28 cellular contexts compared by ENCODE assay signal in the genomic region with DNA sequence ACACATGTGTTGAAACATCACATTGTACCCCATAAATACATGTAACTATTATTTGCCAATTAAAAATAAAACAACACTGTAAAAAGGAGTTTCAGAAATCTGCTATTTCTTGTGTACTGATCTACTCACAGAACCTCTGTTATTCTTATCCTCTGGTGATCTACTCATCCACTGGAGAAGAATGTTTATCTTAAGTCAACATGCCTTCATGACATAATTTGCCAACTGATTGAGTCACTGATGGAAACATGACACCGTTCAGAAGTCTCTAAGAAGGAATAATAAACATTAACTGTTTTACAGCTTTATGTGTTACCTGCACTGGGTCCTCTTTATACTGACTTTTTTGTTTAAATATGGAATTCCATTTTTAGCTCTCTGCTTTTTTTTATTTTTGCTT.
DNase-seq lines count a peak whose midpoint lies in the region; ATAC-seq, FAIRE-seq and TF ChIP-seq lines count a peak whose summit lies in the region.
"Had no signal": no experiment of that assay in that cellular context is flagged by ENCODE, and none has a peak within 500 bp of the region (broad histone marks: within the 10 kb centered on the region; RNA-seq: fewer than 3 reads in every experiment).

No MANE protein-coding gene starts in this region.

- H3K4me1 ChIP-seq in astrocyte (ENCODE audit: insufficient read depth, low read length) (no peaks in the 10 kb centered on the region), mesenchymal stem cell (ENCODE audit: control insufficient read depth, insufficient read depth, low read depth, low read length) (no peaks in the 10 kb centered on the region)
- H3K4me1 ChIP-seq: BLaER1, body of pancreas, upper lobe of right lung had no signal

- H3K23ac ChIP-seq in mesenchymal stem cell (ENCODE audit: low read length in 2 of 2): no peak overlapping the region

- H3K27ac Mint-ChIP-seq in astrocyte (ENCODE audit: unreplicated experiment): no peak overlapping the region
- H3K27ac Mint-ChIP-seq: activated naive CD4-positive, alpha-beta T cell treated with anti-CD3 and anti-CD28 coated beads, Interleukin-2, amount 10 ng/mL, durations not matched to agents 7 days and 5 days; dendritic cell treated with granulocyte-macrophage colony-stimulating factor and Interleukin-4, amounts not matched to agents 40 ng/mL and 50 ng/mL, for 4 days had no signal

- no peak overlapping the region for H3K4ac ChIP-seq in mesenchymal stem cell (ENCODE audit: low read depth in 1 of 2, low read length in 2 of 2)

- no peak overlapping the region for H3K18ac ChIP-seq in mesenchymal stem cell (ENCODE audit: low read depth in 1 of 2, low read length in 2 of 2)

- H3K14ac ChIP-seq in mesenchymal stem cell (ENCODE audit: low read length in 2 of 2): no peak overlapping the region

- H3K4me3 Mint-ChIP-seq in astrocyte (ENCODE audit: unreplicated experiment): no peak overlapping the region
- H3K4me3 Mint-ChIP-seq: activated naive CD4-positive, alpha-beta T cell treated with anti-CD3 and anti-CD28 coated beads, Interleukin-2, amount 10 ng/mL, durations not matched to agents 7 days and 5 days; dendritic cell treated with granulocyte-macrophage colony-stimulating factor and Interleukin-4, amounts not matched to agents 40 ng/mL and 50 ng/mL, for 4 days had no signal

- H3K36me3 ChIP-seq in astrocyte (ENCODE audit: insufficient read depth, low read length) (no peaks in the 10 kb centered on the region), mesenchymal stem cell (ENCODE audit: control insufficient read depth in 1 of 2, insufficient read depth in 2 of 2, low read depth in 1 of 2, low read length in 2 of 2) (no peaks in the 10 kb centered on the region)
- H3K36me3 ChIP-seq: BLaER1, upper lobe of right lung had no signal

- H2BK15ac ChIP-seq in mesenchymal stem cell (ENCODE audit: low read depth, poor library complexity, severe bottlenecking): no peak overlapping the region

- H4K8ac ChIP-seq in mesenchymal stem cell (ENCODE audit: low read length): no peak overlapping the region

- DNase-seq in NCI-H1436 (lab: John Stamatoyannopoulos, UW) (peak; percentile 36), NCI-H1436 treated with DMSO at 0.1 percent for 48 hours (lab: John Stamatoyannopoulos, UW) (no peak), NCI-H146 treated with DMSO at 0.1 percent for 48 hours (lab: John Stamatoyannopoulos, UW; ENCODE audit: unreplicated experiment) (peak; percentile 60), astrocyte (ENCODE audit: low read depth) (no peak), kidney tubule cell (ENCODE audit: low spot score) (peak; percentile 53), mesenchymal stem cell (no peak), NCI-H128 (lab: John Stamatoyannopoulos, UW; ENCODE audit: unreplicated experiment) (no peak)
- DNase-seq: activated naive CD4-positive, alpha-beta T cell treated with anti-CD3 and anti-CD28 coated beads, Interleukin-2, amount 10 ng/mL, durations not matched to agents 7 days and 5 days; activated T-cell treated with anti-CD3 and anti-CD28 coated beads, Interleukin-2, amount 50 U/mL, for 48 hours; body of pancreas; GF-D8; GOT3; Karpas-422; mucosa of descending colon; NCI-H1694; NCI-H774; stimulated activated CD4-positive, alpha-beta T cell treated with anti-CD3 and anti-CD28 coated beads, Interleukin-4, amount 100 ng/mL, for 4 hours; T1000; upper lobe of right lung had no signal

- no peak overlapping the region for H4K91ac ChIP-seq in mesenchymal stem cell (ENCODE audit: low read length)

- peaks cover 3% of the 10 kb centered on the region for H3K4me1 Mint-ChIP-seq in astrocyte (ENCODE audit: low read depth, unreplicated experiment)
- H3K4me1 Mint-ChIP-seq: activated naive CD4-positive, alpha-beta T cell treated with anti-CD3 and anti-CD28 coated beads, Interleukin-2, amount 10 ng/mL, durations not matched to agents 7 days and 5 days had no signal

- H3K9me3 ChIP-seq in astrocyte (ENCODE audit: insufficient read depth, low read depth, low read length) (peaks cover 5% of the 10 kb centered on the region), mesenchymal stem cell (ENCODE audit: control insufficient read depth, low read length) (peaks cover 28% of the 10 kb centered on the region)
- H3K9me3 ChIP-seq: body of pancreas, upper lobe of right lung had no signal

- H2AK5ac ChIP-seq in mesenchymal stem cell (ENCODE audit: low read length, severe bottlenecking): no peak overlapping the region

- H3K4me3 ChIP-seq in astrocyte (ENCODE audit: insufficient read depth, low read depth, low read length) (no peak overlapping the region), mesenchymal stem cell (ENCODE audit: insufficient read depth in 1 of 2, low read depth in 1 of 2, low read length in 2 of 2) (no peak overlapping the region)
- H3K4me3 ChIP-seq: BLaER1, body of pancreas, mucosa of descending colon, upper lobe of right lung had no signal

- H3K79me1 ChIP-seq in mesenchymal stem cell (replicated peaks; ENCODE audit: low read length, poor library complexity, severe bottlenecking): no peaks in the 10 kb centered on the region

- H3K79me2 ChIP-seq in astrocyte (ENCODE audit: insufficient read depth, low read length): no peaks in the 10 kb centered on the region

- H2AFZ ChIP-seq in astrocyte (ENCODE audit: low read depth, low read length) (no peak overlapping the region), mesenchymal stem cell (ENCODE audit: low read depth, low read length) (no peak overlapping the region)

- H2BK5ac ChIP-seq in mesenchymal stem cell (ENCODE audit: low read depth, low read length, poor library complexity, severe bottlenecking): no peak overlapping the region

- no peak for ATAC-seq in GM19395 (IDR thresholded peaks at IDR 0.05; ENCODE audit: unreplicated experiment)
- ATAC-seq: activated CD4-positive, CD25-positive, alpha-beta regulatory T cell treated with anti-CD3 and anti-CD28 coated beads, Interleukin-2, amount 50 U/mL, for 24 hours; body of pancreas; left lobe of liver; mucosa of descending colon; upper lobe of right lung had no signal

- H3K27me3 Mint-ChIP-seq in astrocyte (ENCODE audit: low read depth, unreplicated experiment): no peaks in the 10 kb centered on the region
- H3K27me3 Mint-ChIP-seq: activated naive CD4-positive, alpha-beta T cell treated with anti-CD3 and anti-CD28 coated beads, Interleukin-2, amount 10 ng/mL, durations not matched to agents 7 days and 5 days; dendritic cell treated with granulocyte-macrophage colony-stimulating factor and Interleukin-4, amounts not matched to agents 40 ng/mL and 50 ng/mL, for 4 days had no signal

- no CpG with 5 or more reads among the region's 1 CpG for WGBS in mesenchymal stem cell

- no peak overlapping the region for H2BK120ac ChIP-seq in mesenchymal stem cell (ENCODE audit: low read depth, low read length)

- H3K4me2 ChIP-seq in astrocyte (ENCODE audit: low read length) (peak overlapping the region; percentile 37), mesenchymal stem cell (ENCODE audit: low read length, poor library complexity, severe bottlenecking) (no peak overlapping the region)
- H3K4me2 ChIP-seq: BLaER1 had no signal

- H2BK12ac ChIP-seq in mesenchymal stem cell (ENCODE audit: low read length in 2 of 2): no peak overlapping the region

- H3K9me3 Mint-ChIP-seq in astrocyte (ENCODE audit: unreplicated experiment): peaks cover 3% of the 10 kb centered on the region
- H3K9me3 Mint-ChIP-seq: dendritic cell treated with granulocyte-macrophage colony-stimulating factor and Interleukin-4, amounts not matched to agents 40 ng/mL and 50 ng/mL, for 4 days had no signal

- H3K9ac ChIP-seq in astrocyte (ENCODE audit: low read length): no peak overlapping the region
- H3K9ac ChIP-seq in mesenchymal stem cell (ENCODE audit: low read length): no peak overlapping the region
- H3K9ac ChIP-seq: BLaER1 had no signal

- H3K27ac ChIP-seq in astrocyte (ENCODE audit: low read depth, low read length) (no peak overlapping the region), mesenchymal stem cell (ENCODE audit: low read length, poor library complexity, severe bottlenecking) (no peak overlapping the region)
- H3K27ac ChIP-seq: BLaER1, body of pancreas, upper lobe of right lung had no signal

- H4K20me1 ChIP-seq in astrocyte (ENCODE audit: insufficient read depth, low read length): no peaks in the 10 kb centered on the region
- H4K20me1 ChIP-seq: BLaER1 had no signal

- no peaks in the 10 kb centered on the region for H3K36me3 Mint-ChIP-seq in astrocyte (ENCODE audit: low read depth, unreplicated experiment)
- H3K36me3 Mint-ChIP-seq: activated naive CD4-positive, alpha-beta T cell treated with anti-CD3 and anti-CD28 coated beads, Interleukin-2, amount 10 ng/mL, durations not matched to agents 7 days and 5 days had no signal

- no peak for TF ChIP-seq CTCF in astrocyte (IDR thresholded peaks at IDR 0.05; ENCODE audit: insufficient read depth, low read depth, low read length)

- no peak for FAIRE-seq in astrocyte (lab: Jason Lieb, UNC)
- FAIRE-seq: A204.1, frontal cortex, GM19239, HTR-8/SVneo had no signal

- H3K27me3 ChIP-seq in astrocyte (ENCODE audit: insufficient read depth, low read length): no peaks in the 10 kb centered on the region
- no peaks in the 10 kb centered on the region for H3K27me3 ChIP-seq in mesenchymal stem cell (ENCODE audit: control insufficient read depth in 1 of 2, insufficient read depth in 1 of 2, low read length in 2 of 2)
- H3K27me3 ChIP-seq: BLaER1, body of pancreas, upper lobe of right lung had no signal

Comparison
In these comparisons a context has a peak if more than half of its experiments do, and no peak if none do; other contexts are left out.
1. DNase-seq: peak in NCI-H1436 (single experiment), NCI-H146 treated with DMSO at 0.1 percent for 48 hours (single experiment) and kidney tubule cell (single experiment); none in NCI-H1436 treated with DMSO at 0.1 percent for 48 hours (single experiment), astrocyte (single experiment), mesenchymal stem cell (single experiment) and NCI-H128 (single experiment).